24 cellular contexts compared by ENCODE assay signal in the genomic region with DNA sequence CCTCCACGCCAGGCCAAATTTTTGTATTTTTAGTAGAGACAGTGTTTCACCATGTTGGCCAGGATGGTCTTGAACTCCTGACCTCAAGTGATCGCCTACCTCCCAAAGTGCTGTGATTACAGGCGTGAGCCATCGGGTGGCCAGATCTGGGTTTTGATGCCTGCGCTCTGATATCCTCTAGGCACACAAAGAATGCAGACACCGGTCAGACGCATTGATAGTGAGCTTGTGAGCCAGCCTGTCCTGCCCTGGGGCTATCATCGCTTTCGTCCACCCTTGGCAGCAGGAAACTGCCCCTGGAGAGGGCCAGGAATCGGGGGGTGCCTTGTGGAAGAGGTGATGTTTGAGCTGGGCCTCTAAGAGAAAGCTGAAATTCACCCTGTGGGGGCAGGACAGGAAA. TPM values are rescaled to one million over a fixed set of nuclear protein-coding genes. Genes with fewer than 3 reads are reported as not detected.
DNase-seq lines count a peak whose midpoint lies in the region; ATAC-seq and TF ChIP-seq lines count a peak whose summit lies in the region.
"Had no signal": no experiment of that assay in that cellular context is flagged by ENCODE, and none has a peak within 500 bp of the region (broad histone marks: within the 10 kb centered on the region; RNA-seq: fewer than 3 reads in every experiment).

No MANE protein-coding gene starts in this region.

- no peaks in the 10 kb centered on the region for H3K9me3 Mint-ChIP-seq in immature natural killer cell
- H3K9me3 Mint-ChIP-seq: effector memory CD8-positive, alpha-beta T cell had no signal

- no peaks in the 10 kb centered on the region for H3K27me3 ChIP-seq in right atrium auricular region
- no peaks in the 10 kb centered on the region for H3K27me3 ChIP-seq in tibial artery
- H3K27me3 ChIP-seq: vagina had no signal

- TF ChIP-seq CTCF in right atrium auricular region (IDR thresholded peaks at IDR 0.05), result no peak
- TF ChIP-seq CTCF in tibial artery (IDR thresholded peaks at IDR 0.05), result no peak

- H3K36me3 ChIP-seq in right atrium auricular region, result peaks cover 18% of the 10 kb centered on the region
- peaks cover 27 to 41% (median 28%) of the 10 kb centered on the region in 3 donors for H3K36me3 ChIP-seq in tibial artery
- H3K36me3 ChIP-seq: vagina had no signal

- ATAC-seq in Right ventricle myocardium inferior (no peak), HG03045 (IDR thresholded peaks at IDR 0.05; ENCODE audit: unreplicated experiment) (no peak), GM21447 (IDR thresholded peaks at IDR 0.05; ENCODE audit: unreplicated experiment) (no peak)
- ATAC-seq: A549; effector memory CD8-positive, alpha-beta T cell had no signal

- no peaks in the 10 kb centered on the region for H3K36me3 Mint-ChIP-seq in immature natural killer cell

- H3K4me1 Mint-ChIP-seq in immature natural killer cell, result peaks cover 0 to 4% of the 10 kb centered on the region in 2 donors

- H3K27ac ChIP-seq in right atrium auricular region, result peak overlapping the region; percentile 86 to 91
- peak overlapping the region; percentile 95 to 97 for H3K27ac ChIP-seq in tibial artery
- H3K27ac ChIP-seq: vagina had no signal

- no peak overlapping the region for H3K4me3 Mint-ChIP-seq in immature natural killer cell
- H3K4me3 Mint-ChIP-seq: effector memory CD8-positive, alpha-beta T cell had no signal

- H3K27me3 Mint-ChIP-seq in immature natural killer cell (ENCODE audit: low read depth in 3 of 3), result peaks cover 4 to 28% (median 10%) of the 10 kb centered on the region in 3 donors

- DNase-seq in Right ventricle myocardium inferior (ENCODE audit: missing footprints) (peak; percentile 45), cardiac septum (ENCODE audit: low spot score) (no peak), RPMI7951 (ENCODE audit: low read depth) (peak; percentile 53), right atrium auricular region (ENCODE audit: low spot score) (no peak), tibial artery (no peak), immature natural killer cell (no peak)
- DNase-seq: activated CD4-positive, alpha-beta T cell treated with anti-CD3 and anti-CD28 coated beads, Interleukin-2, amount 50 U/mL, for 1 hour; aorta; effector memory CD8-positive, alpha-beta T cell; head of caudate nucleus; KBM-7; mammary epithelial cell; NCI-H1048; NCI-H2081; NCI-H510A treated with DMSO at 0.1 percent for 48 hours; SHP77; stimulated activated CD4-positive, alpha-beta T cell treated with anti-CD3 and anti-CD28 coated beads, Interleukin-2, amount 100 ng/mL, for 24 hours; T-helper 1 cell had no signal

- no peak overlapping the region for H3K4me3 ChIP-seq in right atrium auricular region
- peak overlapping the region; percentile 79 to 90 for H3K4me3 ChIP-seq in tibial artery
- H3K4me3 ChIP-seq: A549, vagina had no signal

- H3K9me3 ChIP-seq in right atrium auricular region, result no peaks in the 10 kb centered on the region
- H3K9me3 ChIP-seq in tibial artery, result no peaks in the 10 kb centered on the region
- H3K9me3 ChIP-seq: A549, vagina had no signal

- no peak overlapping the region for H3K27ac Mint-ChIP-seq in immature natural killer cell
- H3K27ac Mint-ChIP-seq: effector memory CD8-positive, alpha-beta T cell had no signal

- intact Hi-C loops in Right ventricle myocardium inferior (cut with DNase I) (no loop called here), cardiac septum (cut with DNase I) (no loop called here), tibial artery (cut with DNase I; ENCODE audit: low total_unique reads) (no loop called here)

- H3K4me1 ChIP-seq in right atrium auricular region (peaks cover 0 to 75% of the 10 kb centered on the region in 2 donors), tibial artery (peaks cover 0 to 72% (median 62%) of the 10 kb centered on the region in 4 donors)

RNA-seq across cellular contexts. Expression of gene FBLIM1, which starts 4.0 kb away (rescaled TPM):
- 97.6 TPM for total RNA-seq in Right ventricle myocardium inferior
- total RNA-seq in cardiac septum, result 40.6 TPM
- total RNA-seq in RPMI7951 (2014; rRNA removed; shearing (Covaris generic)), result 57.3 and 75.5 TPM in 2 replicates
- 100 to 1,000 TPM in 1 of 2 donors, 10 to 100 TPM in 1; 66.6 to 124 TPM for total RNA-seq in right atrium auricular region
- not detected for polyA plus RNA-seq in immature natural killer cell

RNA-seq across cellular contexts. Expression of gene TMEM82, which starts 20.2 kb away (rescaled TPM):
- total RNA-seq in Right ventricle myocardium inferior (not detected), cardiac septum (not detected), right atrium auricular region (not detected)
- total RNA-seq in RPMI7951 (2014; rRNA removed; shearing (Covaris generic)), result not detected in 2 replicates
- polyA plus RNA-seq in immature natural killer cell, result not detected
- total RNA-seq: aorta, G401, mammary epithelial cell, vagina had no signal
- polyA plus RNA-seq: A549, BJ, mammary epithelial cell had no signal

RNA-seq across cellular contexts. Expression of gene SLC25A34, which starts 26.5 kb away (rescaled TPM):
- total RNA-seq in Right ventricle myocardium inferior (57.2 TPM), cardiac septum (2.9 TPM), right atrium auricular region (10 to 100 TPM in 1 of 2 donors, 1 to 10 TPM in 1; 4.2 to 16.1 TPM)
- 0.12 and 0.29 TPM in 2 replicates for total RNA-seq in RPMI7951 (2014; rRNA removed; shearing (Covaris generic))
- polyA plus RNA-seq in immature natural killer cell, result not detected

RNA-seq across cellular contexts. Expression of gene UQCRHL, which starts 44.9 kb away (rescaled TPM):
- total RNA-seq in Right ventricle myocardium inferior, result 6.2 TPM
- 4.9 TPM for total RNA-seq in cardiac septum
- 3.2 and 4.0 TPM in 2 replicates for total RNA-seq in RPMI7951 (2014; rRNA removed; shearing (Covaris generic))
- total RNA-seq in right atrium auricular region, result 1 to 10 TPM; 1.6 to 5.5 TPM
- polyA plus RNA-seq in immature natural killer cell, result 1 to 10 TPM in 1 of 3 donors, under 1 TPM in 1, not detected in 1; 0.90 to 1.3 TPM

Comparison
In these comparisons a context has a peak if more than half of its experiments do, and no peak if none do; other contexts are left out.
1. DNase-seq: peak in Right ventricle myocardium inferior (single experiment) and RPMI7951 (single experiment); none in cardiac septum (single experiment), right atrium auricular region (single experiment), tibial artery (0 of 2) and immature natural killer cell (0 of 3).
2. H3K4me3 ChIP-seq: peak in tibial artery (2 of 2); none in right atrium auricular region (0 of 2).